In genomic region chr4:98995183-98996055, GRCh38 we compare ENCODE assay signal across 8 cellular contexts. TPM values are rescaled to one million over a fixed set of nuclear protein-coding genes. Genes with fewer than 3 reads are reported as not detected.
A peak's percentile ranks its signal among the peaks of the same experiment; 100 is the strongest.
DNase-seq lines count a peak whose midpoint lies in the region; ATAC-seq and TF ChIP-seq lines count a peak whose summit lies in the region.

METAP1 (plus strand) TSS chr4:98995721; CDS start chr4:98995754, 33 bp downstream.

- dilution Hi-C loops in mammary epithelial cell (cut with HindIII; ENCODE audit: low sequenced_read_pairs): no loop called here

- H3K9me3 ChIP-seq in AG04450 (ENCODE audit: control insufficient read depth, insufficient read depth, low read length): no peaks in the 10 kb centered on the region; the same call in 1 of the 2 replicates
- peaks cover 3% of the 10 kb centered on the region for H3K9me3 ChIP-seq in WERI-Rb-1 (ENCODE audit: severe bottlenecking)
- H3K9me3 ChIP-seq in mammary epithelial cell (replicated peaks; ENCODE audit: insufficient read depth, low read length): no peaks in the 10 kb centered on the region
- no peaks in the 10 kb centered on the region for H3K9me3 ChIP-seq in smooth muscle cell (replicated peaks; ENCODE audit: low read depth)

- DNase-seq in AG04450 (ENCODE audit: low read depth, low spot score) (peak; percentile 80), NCI-H2196 treated with DMSO at 0.1 percent for 48 hours (lab: John Stamatoyannopoulos, UW; ENCODE audit: unreplicated experiment) (peak; percentile 77), WERI-Rb-1 (peak; percentile 99), mammary epithelial cell (peak; percentile 97), iPS-NIHi11 (ENCODE audit: low spot score) (peak; percentile 95), smooth muscle cell (lab: John Stamatoyannopoulos, UW; ENCODE audit: unreplicated experiment) (peak; percentile 92)

- BruUV-seq in mammary epithelial cell (replicated peaks; lab: Mats Ljungman, UMichigan): no TSS peak

- CTCF ChIA-PET in AG04450 (lab: Charles Lee) (interaction anchor here (0.6 to 2.7 kb wide), 45 partner anchors 9 to 866 kb away, joined by 3 to 37 read pairs (median 4); partner anchors contain the start of genes ADH5 and STPG2), mammary epithelial cell (lab: Charles Lee; ENCODE audit: low non-redundant PET) (interaction anchor here (0.5 to 1.6 kb wide), 17 partner anchors 8 to 903 kb away, joined by 3 to 27 read pairs (median 4); partner anchors contain the start of gene ADH5)

- H3K36me3 ChIP-seq in WERI-Rb-1 (peaks cover 3% of the 10 kb centered on the region), mammary epithelial cell (ENCODE audit: insufficient read depth, low read length) (no peaks in the 10 kb centered on the region), smooth muscle cell (ENCODE audit: low read depth) (no peaks in the 10 kb centered on the region)

- H4K20me1 ChIP-seq in mammary epithelial cell (ENCODE audit: insufficient read depth, low read length) (no peaks in the 10 kb centered on the region), smooth muscle cell (ENCODE audit: low read depth) (peaks cover 33% of the 10 kb centered on the region)

- peak within 1 kb of the TSS; percentile 98 for H3K4me2 ChIP-seq in mammary epithelial cell (ENCODE audit: insufficient read depth, low read depth, low read length)
- peak within 1 kb of the TSS; percentile 90 for H3K4me2 ChIP-seq in smooth muscle cell

- in situ Hi-C loops in mammary epithelial cell (cut with MboI; ENCODE audit: low sequenced_read_pairs in 2 of 2): no loop called here

- ATAC-seq in GM18873 (IDR thresholded peaks at IDR 0.05; ENCODE audit: low FRiP score, unreplicated experiment) (peak; percentile 92), HG03139 (IDR thresholded peaks at IDR 0.05; ENCODE audit: unreplicated experiment) (peak; percentile 93)

- H3K27me3 ChIP-seq in AG04450 (ENCODE audit: control insufficient read depth, insufficient read depth, low read length) (no peaks in the 10 kb centered on the region), WERI-Rb-1 (ENCODE audit: insufficient read depth, low read depth, severe bottlenecking) (no peaks in the 10 kb centered on the region), mammary epithelial cell (ENCODE audit: insufficient read depth, low read length) (no peaks in the 10 kb centered on the region), smooth muscle cell (ENCODE audit: low read depth) (no peaks in the 10 kb centered on the region)

- intact Hi-C loops in mammary epithelial cell (cut with micrococcal nuclease): loop anchor here (1.0 to 5.0 kb wide), 10 partner anchors 33 to 843 kb away; partner anchors contain the start of gene EIF4E

- H3K27ac ChIP-seq in AG04450 (ENCODE audit: low read depth, low read length) (peak within 1 kb of the TSS; percentile 77), WERI-Rb-1 (peak within 1 kb of the TSS; percentile 96), mammary epithelial cell (ENCODE audit: insufficient read depth, low read depth, low read length) (peak within 1 kb of the TSS; percentile 81), smooth muscle cell (ENCODE audit: low read depth) (peak within 1 kb of the TSS; percentile 86)

- peak within 1 kb of the TSS; percentile 99 for H2AFZ ChIP-seq in mammary epithelial cell (ENCODE audit: low read depth, low read length)
- H2AFZ ChIP-seq in smooth muscle cell (ENCODE audit: low read depth): peak within 1 kb of the TSS; percentile 98

- H3K79me2 ChIP-seq in mammary epithelial cell (ENCODE audit: insufficient read depth, low read length): peaks cover 49% of the 10 kb centered on the region
- H3K79me2 ChIP-seq in smooth muscle cell (ENCODE audit: low read depth): peaks cover 48% of the 10 kb centered on the region

- H3K9ac ChIP-seq in mammary epithelial cell (ENCODE audit: insufficient read depth, low read length) (peak within 1 kb of the TSS; percentile 85), smooth muscle cell (ENCODE audit: low read depth) (peak within 1 kb of the TSS; percentile 85)

- no peaks in the 10 kb centered on the region for H3F3A ChIP-seq in smooth muscle cell (ENCODE audit: low read depth)

- H3K4me3 ChIP-seq in AG04450 (ENCODE audit: low read depth, low read length): peak within 1 kb of the TSS; percentile 93
- H3K4me3 ChIP-seq in WERI-Rb-1 (ENCODE audit: low read depth, low read length): peak within 1 kb of the TSS; percentile 93
- peak within 1 kb of the TSS; percentile 94 to 98 (median 97) for H3K4me3 ChIP-seq in mammary epithelial cell (replicated peaks in 1 of 3; ENCODE audit: insufficient read depth in 1 of 3, low read depth in 2 of 3, low read length in 3 of 3)
- H3K4me3 ChIP-seq in smooth muscle cell: peak within 1 kb of the TSS; percentile 99

- H3K4me1 ChIP-seq in mammary epithelial cell (ENCODE audit: insufficient read depth, low read length) (peaks cover 27% of the 10 kb centered on the region), smooth muscle cell (ENCODE audit: low read depth) (peaks cover 7% of the 10 kb centered on the region)

- 0% methylated on average over 17 of the region's 94 CpGs for WGBS in mammary epithelial cell (ENCODE audit: low coverage, missing lambda C conversion rate)
- under 1% methylated on average over 22 of the region's 94 CpGs for WGBS in smooth muscle cell (ENCODE audit: low lambda C conversion rate)

- POLR2A ChIA-PET in AG04450 (lab: Yijun Ruan, JAX): interaction anchor here (0.5 to 1.8 kb wide), 6 partner anchors 18 to 853 kb away, joined by 3 to 15 read pairs (median 6); partner anchors contain the start of genes ADH5, EIF4E and RAP1GDS1

- TF ChIP-seq CTCF in AG04450 (IDR thresholded peaks at IDR 0.05; ENCODE audit: low read depth, low read length) (peak; percentile 59), WERI-Rb-1 (IDR thresholded peaks at IDR 0.05; ENCODE audit: low read depth, low read length) (peak; percentile 95), mammary epithelial cell (conservative IDR thresholded peaks at IDR 0.05 in 1 of 2, IDR thresholded peaks at IDR 0.05 in 1 of 2; ENCODE audit: extremely low read depth in 1 of 2, insufficient read depth in 1 of 2, low read depth in 1 of 2, low read length in 2 of 2) (peak; percentile 34 to 79), smooth muscle cell (IDR thresholded peaks at IDR 0.05; ENCODE audit: borderline replicate concordance, insufficient read depth, poor library complexity, severe bottlenecking) (peak; percentile 32)

RNA-seq across cellular contexts. Expression of gene METAP1, which starts in this region (rescaled TPM):
- polyA plus RNA-seq in AG04450 (2011; rRNA removed) (58.4 and 74.0 TPM in 2 replicates), mammary epithelial cell (73.3 TPM), smooth muscle cell (19.1 and 33.0 TPM in 2 replicates)
- polyA minus RNA-seq in AG04450 (2011; rRNA and poly(A)+ RNA removed): 45.1 and 47.3 TPM in 2 replicates
- total RNA-seq in mammary epithelial cell (10 to 100 TPM; 67.7 to 72.7 TPM), smooth muscle cell (57.9 and 73.3 TPM in 2 replicates)
- 145 TPM for polyA minus RNA-seq in mammary epithelial cell

Comparison
In these comparisons a context has a peak if more than half of its experiments do, and no peak if none do; other contexts are left out.
1. Peak in every context shown above with its lines: DNase-seq, ATAC-seq, H3K4me3 ChIP-seq and H3K27ac ChIP-seq.
2. CTCF ChIP-seq: peak in every context shown above with its lines; median percentile 95 in WERI-Rb-1; 59 in AG04450; 56 in mammary epithelial cell; 32 in smooth muscle cell.